ENCODE assay signal across 8 cellular contexts in genomic region chr20:23995905-23996666, GRCh38. TPM values are rescaled to one million over a fixed set of nuclear protein-coding genes. Genes with fewer than 3 reads are reported as not detected.
DNase-seq lines count a peak whose midpoint lies in the region; ATAC-seq and TF ChIP-seq lines count a peak whose summit lies in the region.

No MANE protein-coding gene starts in this region.

- no peak overlapping the region for H3K27ac Mint-ChIP-seq in CD14-positive monocyte
- H3K27ac Mint-ChIP-seq in activated naive CD8-positive, alpha-beta T cell treated with anti-CD3 and anti-CD28 coated beads, Interleukin-2, amount 50 U/mL, for 24 hours = no peak overlapping the region

- no peak overlapping the region for H3K4me3 Mint-ChIP-seq in CD14-positive monocyte
- H3K4me3 Mint-ChIP-seq in activated naive CD8-positive, alpha-beta T cell treated with anti-CD3 and anti-CD28 coated beads, Interleukin-2, amount 50 U/mL, for 24 hours = no peak overlapping the region

- no peak overlapping the region for H3K4me3 ChIP-seq in HFF-Myc (replicated peaks; ENCODE audit: low read depth, low read length)

- no peaks in the 10 kb centered on the region for H3K4me1 Mint-ChIP-seq in CD14-positive monocyte
- H3K4me1 Mint-ChIP-seq in activated naive CD8-positive, alpha-beta T cell treated with anti-CD3 and anti-CD28 coated beads, Interleukin-2, amount 50 U/mL, for 24 hours = no peaks in the 10 kb centered on the region

- no peaks in the 10 kb centered on the region for H3K9me3 Mint-ChIP-seq in CD14-positive monocyte
- H3K9me3 Mint-ChIP-seq in activated naive CD8-positive, alpha-beta T cell treated with anti-CD3 and anti-CD28 coated beads, Interleukin-2, amount 50 U/mL, for 24 hours = no peaks in the 10 kb centered on the region

- no peaks in the 10 kb centered on the region for H3K36me3 Mint-ChIP-seq in CD14-positive monocyte
- no peaks in the 10 kb centered on the region for H3K36me3 Mint-ChIP-seq in activated naive CD8-positive, alpha-beta T cell treated with anti-CD3 and anti-CD28 coated beads, Interleukin-2, amount 50 U/mL, for 24 hours (ENCODE audit: low read depth)

- H3K27me3 Mint-ChIP-seq in CD14-positive monocyte (ENCODE audit: low read depth in 3 of 3) = peaks cover 2 to 5% (median 4%) of the 10 kb centered on the region in 3 donors
- no peaks in the 10 kb centered on the region for H3K27me3 Mint-ChIP-seq in activated naive CD8-positive, alpha-beta T cell treated with anti-CD3 and anti-CD28 coated beads, Interleukin-2, amount 50 U/mL, for 24 hours

- intact Hi-C loops in CD14-positive monocyte (cut with micrococcal nuclease) = loop anchor here in 1 of 2 donors (5.0 kb wide), 1 partner anchor 329 kb away; no protein-coding TSS in a partner anchor

- no peak for DNase-seq in CD14-positive monocyte (ENCODE audit: low spot score)
- DNase-seq in HFF-Myc (ENCODE audit: extremely low read depth, low read depth) = no peak
- peak; percentile 29 for DNase-seq in SKM-1 treated with dmso at 0.1 percent for 144 hours (lab: John Stamatoyannopoulos, UW; ENCODE audit: unreplicated experiment)
- DNase-seq in activated naive CD8-positive, alpha-beta T cell treated with anti-CD3 and anti-CD28 coated beads, Interleukin-2, amount 50 U/mL, for 24 hours = peak; percentile 73
- peak; percentile 34 for DNase-seq in iPS-NIHi7 (ENCODE audit: extremely low spot score)
- peak; percentile 18 to 47 for DNase-seq in stimulated activated CD4-positive, alpha-beta T cell treated with anti-CD3 and anti-CD28 coated beads, Interleukin-1b, Interleukin-23, amount 100 ng/mL, for 1 hour (ENCODE audit: low read depth in 2 of 2)

- ATAC-seq in activated naive CD8-positive, alpha-beta T cell treated with anti-CD3 and anti-CD28 coated beads, Interleukin-2, amount 50 U/mL, for 24 hours = no peak
- ATAC-seq in GM21381 (IDR thresholded peaks at IDR 0.05; ENCODE audit: unreplicated experiment) = no peak
- no peak for ATAC-seq in HG03460 (IDR thresholded peaks at IDR 0.05; ENCODE audit: unreplicated experiment)

- TF ChIP-seq CTCF in CD14-positive monocyte (IDR thresholded peaks at IDR 0.05) = peak; percentile 82
- TF ChIP-seq CTCF in HFF-Myc (IDR thresholded peaks at IDR 0.05; ENCODE audit: low read depth, low read length, missing control alignments) = peak; percentile 63

RNA-seq across cellular contexts. Expression of gene GGTLC1, which starts 7.5 kb away (rescaled TPM):
- polyA plus RNA-seq in CD14-positive monocyte = not detected

Comparison
In these comparisons a context has a peak if more than half of its experiments do, and no peak if none do; other contexts are left out.
1. DNase-seq: peak in SKM-1 treated with dmso at 0.1 percent for 144 hours (single experiment), activated naive CD8-positive, alpha-beta T cell treated with anti-CD3 and anti-CD28 coated beads, Interleukin-2, amount 50 U/mL, for 24 hours (single experiment), iPS-NIHi7 (single experiment) and stimulated activated CD4-positive, alpha-beta T cell treated with anti-CD3 and anti-CD28 coated beads, Interleukin-1b, Interleukin-23, amount 100 ng/mL, for 1 hour (2 of 2); none in CD14-positive monocyte (single experiment) and HFF-Myc (single experiment).